ENCODE assay signal across 30 cellular contexts in genomic region chr18:30057398-30057797, GRCh38.
"Had no signal": no experiment of that assay in that cellular context is flagged by ENCODE, and none has a peak within 500 bp of the region (broad histone marks: within the 10 kb centered on the region; RNA-seq: fewer than 3 reads in every experiment).

No MANE protein-coding gene starts in this region.

- ATAC-seq: naive thymus-derived CD8-positive, alpha-beta T cell; natural killer cell treated with Interleukin-12 subunit alpha and Interleukin-12 subunit beta and Interleukin-15 and Interleukin-18, amount 100 ng/mL, for 72 hours; psoas muscle; right cardiac atrium; right lobe of liver; stimulated activated memory B cell treated with anti-CD40 and anti-IgM and Interleukin-4, amounts not matched to agents 10 μg/mL and 1 μg/mL and 100 μg/mL, for 72 hours; stimulated activated naive CD8-positive, alpha-beta T cell treated with anti-CD3 and anti-CD28 coated beads, Interleukin-15, amount 100 ng/mL, for 72 hours; stimulated activated naive CD8-positive, alpha-beta T cell treated with anti-CD3 and anti-CD28 coated beads, Interleukin-15, Interleukin-2, amounts not matched to agents 100 U/mL and 50 U/mL, for 24 hours; upper lobe of right lung had no signal

- H3K4me2 ChIP-seq: neural progenitor cell had no signal

- H3K27me3 ChIP-seq: neural progenitor cell, ovary, right lobe of liver, sigmoid colon, suprapubic skin, testis, tibial artery, transverse colon, upper lobe of right lung, uterus had no signal

- H3K4me1 ChIP-seq: neural progenitor cell, parathyroid adenoma, psoas muscle, right lobe of liver, sigmoid colon, suprapubic skin, testis, tibial artery, transverse colon, upper lobe of right lung, uterus had no signal

- DNase-seq: naive thymus-derived CD8-positive, alpha-beta T cell; occipital lobe; ovary; posterior cingulate gyrus; psoas muscle; right cardiac atrium; right lobe of liver; sigmoid colon; small intestine; stimulated activated CD4-positive, alpha-beta T cell treated with anti-CD3 and anti-CD28 coated beads, Interleukin-15, amount 100 ng/mL, for 24 hours; stimulated activated CD4-positive, alpha-beta T cell treated with anti-CD3 and anti-CD28 coated beads, Interleukin-2, amount 100 ng/mL, for 24 hours; stimulated activated CD4-positive, alpha-beta T cell treated with anti-CD3 and anti-CD28 coated beads, Interleukin-2, amount 100 ng/mL, for 48 hours; stimulated activated CD4-positive, alpha-beta T cell treated with anti-CD3 and anti-CD28 coated beads, Interleukin-4, amount 100 ng/mL, for 4 hours; stimulated activated CD8-positive, alpha-beta memory T cell treated with anti-CD3 and anti-CD28 coated beads, Interleukin-4, amount 100 ng/mL, for 48 hours; stimulated activated naive CD4-positive, alpha-beta T cell; stimulated activated naive CD8-positive, alpha-beta T cell treated with anti-CD3 and anti-CD28 coated beads, Interleukin-15, amount 100 ng/mL, for 72 hours; stimulated activated naive CD8-positive, alpha-beta T cell treated with anti-CD3 and anti-CD28 coated beads, Interleukin-15, Interleukin-2, amounts not matched to agents 100 U/mL and 50 U/mL, for 24 hours; substantia nigra; testis; tibial artery; transverse colon; upper lobe of right lung; uterus had no signal

- FAIRE-seq: small intestine had no signal

- H3K79me2 ChIP-seq: parathyroid adenoma had no signal

- H3K9me3 ChIP-seq: ovary, psoas muscle, right lobe of liver, sigmoid colon, suprapubic skin, testis, tibial artery, transverse colon, upper lobe of right lung, uterus had no signal

- H3K36me3 Mint-ChIP-seq: neural progenitor cell; stimulated activated memory B cell treated with anti-CD40 and anti-IgM and Interleukin-4, amounts not matched to agents 10 μg/mL and 1 μg/mL and 100 μg/mL, for 72 hours; type B pancreatic cell had no signal

- H3K4me3 Mint-ChIP-seq: naive thymus-derived CD8-positive, alpha-beta T cell; natural killer cell treated with Interleukin-12 subunit alpha and Interleukin-12 subunit beta and Interleukin-15 and Interleukin-18, amount 100 ng/mL, for 72 hours; neural progenitor cell; stimulated activated memory B cell treated with anti-CD40 and anti-IgM and Interleukin-4, amounts not matched to agents 10 μg/mL and 1 μg/mL and 100 μg/mL, for 72 hours; stimulated activated naive CD8-positive, alpha-beta T cell treated with anti-CD3 and anti-CD28 coated beads, Interleukin-15, amount 100 ng/mL, for 72 hours; type B pancreatic cell had no signal

- H3K9ac ChIP-seq: neural progenitor cell, parathyroid adenoma had no signal

- H3K27ac ChIP-seq: neural progenitor cell, ovary, parathyroid adenoma, psoas muscle, right lobe of liver, sigmoid colon, suprapubic skin, testis, tibial artery, transverse colon, upper lobe of right lung, uterus had no signal

- H3K4me1 Mint-ChIP-seq: naive thymus-derived CD8-positive, alpha-beta T cell; neural progenitor cell; stimulated activated memory B cell treated with anti-CD40 and anti-IgM and Interleukin-4, amounts not matched to agents 10 μg/mL and 1 μg/mL and 100 μg/mL, for 72 hours; stimulated activated naive CD8-positive, alpha-beta T cell treated with anti-CD3 and anti-CD28 coated beads, Interleukin-15, amount 100 ng/mL, for 72 hours had no signal

- H2AFZ ChIP-seq: neural progenitor cell, parathyroid adenoma had no signal

- H3K36me3 ChIP-seq: neural progenitor cell, ovary, right lobe of liver, sigmoid colon, suprapubic skin, tibial artery, transverse colon, upper lobe of right lung, uterus had no signal

- H3K27me3 Mint-ChIP-seq: naive thymus-derived CD8-positive, alpha-beta T cell; natural killer cell treated with Interleukin-12 subunit alpha and Interleukin-12 subunit beta and Interleukin-15 and Interleukin-18, amount 100 ng/mL, for 72 hours; progenitor cell of endocrine pancreas; stimulated activated memory B cell treated with anti-CD40 and anti-IgM and Interleukin-4, amounts not matched to agents 10 μg/mL and 1 μg/mL and 100 μg/mL, for 72 hours; stimulated activated naive CD8-positive, alpha-beta T cell treated with anti-CD3 and anti-CD28 coated beads, Interleukin-15, amount 100 ng/mL, for 72 hours had no signal

- H3K27ac Mint-ChIP-seq: naive thymus-derived CD8-positive, alpha-beta T cell; natural killer cell treated with Interleukin-12 subunit alpha and Interleukin-12 subunit beta and Interleukin-15 and Interleukin-18, amount 100 ng/mL, for 72 hours; neural progenitor cell; progenitor cell of endocrine pancreas; stimulated activated memory B cell treated with anti-CD40 and anti-IgM and Interleukin-4, amounts not matched to agents 10 μg/mL and 1 μg/mL and 100 μg/mL, for 72 hours; stimulated activated naive CD8-positive, alpha-beta T cell treated with anti-CD3 and anti-CD28 coated beads, Interleukin-15, amount 100 ng/mL, for 72 hours; type B pancreatic cell had no signal

- H3K9me3 Mint-ChIP-seq: neural progenitor cell, type B pancreatic cell had no signal

- H3K4me3 ChIP-seq: neural progenitor cell, ovary, psoas muscle, right lobe of liver, sigmoid colon, suprapubic skin, testis, tibial artery, transverse colon, upper lobe of right lung, uterus had no signal
